1 cellular context compared by ENCODE assay signal in the genomic region with DNA sequence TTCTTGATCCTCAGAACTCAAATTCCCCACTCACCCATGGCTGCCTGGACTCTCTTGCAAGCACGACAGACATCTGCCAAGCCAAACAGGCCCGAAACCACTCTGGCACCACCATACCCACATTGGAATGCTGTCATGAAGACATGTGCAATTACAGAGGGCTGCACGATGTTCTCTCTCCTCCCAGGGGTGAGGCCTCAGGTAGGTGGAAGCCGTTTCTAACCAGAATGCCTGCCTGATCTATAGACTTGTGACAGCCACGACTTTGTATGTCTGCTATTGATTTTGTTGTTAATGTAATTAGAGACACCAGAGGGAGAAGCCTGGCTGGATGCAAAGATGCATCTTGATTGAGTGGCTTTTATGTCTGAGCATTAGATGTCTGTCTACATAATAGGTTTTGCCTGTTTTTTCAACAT.
TF ChIP-seq lines count a peak whose summit lies in the region.

No MANE protein-coding gene starts in this region.

TF ChIP-seq in H1, 55 proteins besides CTCF, POLR2A, EP300 and RAD21:
- TF ChIP-seq EZH2 (IDR thresholded peaks at IDR 0.05; ENCODE audit: low read depth, low read length, severe bottlenecking) = no peak
